In genomic region chr5:116130471-116130870, GRCh38 we compare ENCODE assay signal across 15 cellular contexts. TPM values are rescaled to one million over a fixed set of nuclear protein-coding genes. Genes with fewer than 3 reads are reported as not detected.
DNase-seq lines count a peak whose midpoint lies in the region; ATAC-seq and TF ChIP-seq lines count a peak whose summit lies in the region.
"Had no signal": no experiment of that assay in that cellular context is flagged by ENCODE, and none has a peak within 500 bp of the region (broad histone marks: within the 10 kb centered on the region; RNA-seq: fewer than 3 reads in every experiment).

No MANE protein-coding gene starts in this region.

- TF ChIP-seq CTCF in AG04449 (IDR thresholded peaks at IDR 0.05; ENCODE audit: insufficient read depth, low read length, missing control alignments) = no peak
- TF ChIP-seq CTCF in astrocyte of the cerebellum (IDR thresholded peaks at IDR 0.05; ENCODE audit: low read depth, low read length, missing control alignments) = no peak
- no peak for TF ChIP-seq CTCF in foreskin fibroblast (IDR thresholded peaks at IDR 0.05; ENCODE audit: low read depth, low read length)
- no peak for TF ChIP-seq CTCF in left lung (IDR thresholded peaks at IDR 0.05)

- H3K4me1 ChIP-seq in left lung = no peaks in the 10 kb centered on the region
- H3K4me1 ChIP-seq: uterus had no signal

- DNase-seq in AG04449 (ENCODE audit: low read depth, low spot score) (peak; percentile 5), HT1080 (ENCODE audit: low read depth) (peak; percentile 38), astrocyte of the cerebellum (ENCODE audit: low read depth) (peak; percentile 2), foreskin fibroblast (peak; percentile 10 to 57), DMS114 treated with DMSO at 0.1 percent for 48 hours (lab: John Stamatoyannopoulos, UW; ENCODE audit: unreplicated experiment) (no peak), NCI-H2171 treated with DMSO at 0.1 percent for 48 hours (lab: John Stamatoyannopoulos, UW) (no peak), left lung (no peak)
- no peak for DNase-seq in effector CD8-positive, alpha-beta T cell (lab: John Stamatoyannopoulos, UW)
- DNase-seq: activated CD4-positive, alpha-beta T cell treated with anti-CD3 and anti-CD28 coated beads for 1 hour; activated gamma-delta T cell treated with Interleukin-2 at 50 U/mL for 16 hours; NCI-H187; NCI-H510A; SIG-M5; uterus had no signal

- no peaks in the 10 kb centered on the region for H3K9me3 ChIP-seq in left lung
- H3K9me3 ChIP-seq: uterus had no signal

- in situ Hi-C loops in astrocyte of the cerebellum (cut with HindIII; ENCODE audit: low sequenced_read_pairs) = no loop called here

- peaks cover 0 to 2% of the 10 kb centered on the region in 2 donors for H3K36me3 ChIP-seq in left lung
- H3K36me3 ChIP-seq: uterus had no signal

- no peak overlapping the region for H3K4me3 ChIP-seq in AG04449 (ENCODE audit: low read depth, low read length)
- H3K4me3 ChIP-seq in astrocyte of the cerebellum (ENCODE audit: low read depth, low read length) = no peak overlapping the region
- H3K4me3 ChIP-seq in foreskin fibroblast (ENCODE audit: low read depth in 1 of 2, low read length in 2 of 2) = no peak overlapping the region
- no peak overlapping the region for H3K4me3 ChIP-seq in left lung
- H3K4me3 ChIP-seq: uterus had no signal

- intact Hi-C loops in left lung (cut with DNase I) = no loop called here

- no peak overlapping the region for H3K27ac ChIP-seq in left lung
- H3K27ac ChIP-seq: uterus had no signal

- no peak for ATAC-seq in left lung
- ATAC-seq: sciatic nerve had no signal

- H3K27me3 ChIP-seq in left lung = no peaks in the 10 kb centered on the region
- H3K27me3 ChIP-seq: uterus had no signal

- CTCF ChIA-PET in AG04449 (lab: Yijun Ruan, JAX) = no interaction called here

- POLR2A ChIA-PET in AG04449 (lab: Yijun Ruan, JAX) = no interaction called here

RNA-seq across cellular contexts. Expression of gene COMMD10, which starts 45.6 kb away (rescaled TPM):
- total RNA-seq in HT1080 (2014; rRNA removed; shearing (Covaris generic)) = 31.9 and 33.4 TPM in 2 replicates
- 28.1 and 31.2 TPM in 2 replicates for polyA plus RNA-seq in HT1080 (2015; cell fraction: cytosol; rRNA removed)
- 25.1 and 25.2 TPM in 2 replicates for polyA plus RNA-seq in HT1080 (2015; cell fraction: nucleus; rRNA removed)
- total RNA-seq in left lung = 10 to 100 TPM; 30.8 to 33.6 TPM

Comparison
In these comparisons a context has a peak if more than half of its experiments do, and no peak if none do; other contexts are left out.
1. DNase-seq: peak in AG04449 (single experiment), HT1080 (single experiment), astrocyte of the cerebellum (single experiment) and foreskin fibroblast (2 of 2); none in DMS114 treated with DMSO at 0.1 percent for 48 hours (single experiment), effector CD8-positive, alpha-beta T cell (single experiment), NCI-H2171 treated with DMSO at 0.1 percent for 48 hours (single experiment) and left lung (0 of 2).